In the genomic region with DNA sequence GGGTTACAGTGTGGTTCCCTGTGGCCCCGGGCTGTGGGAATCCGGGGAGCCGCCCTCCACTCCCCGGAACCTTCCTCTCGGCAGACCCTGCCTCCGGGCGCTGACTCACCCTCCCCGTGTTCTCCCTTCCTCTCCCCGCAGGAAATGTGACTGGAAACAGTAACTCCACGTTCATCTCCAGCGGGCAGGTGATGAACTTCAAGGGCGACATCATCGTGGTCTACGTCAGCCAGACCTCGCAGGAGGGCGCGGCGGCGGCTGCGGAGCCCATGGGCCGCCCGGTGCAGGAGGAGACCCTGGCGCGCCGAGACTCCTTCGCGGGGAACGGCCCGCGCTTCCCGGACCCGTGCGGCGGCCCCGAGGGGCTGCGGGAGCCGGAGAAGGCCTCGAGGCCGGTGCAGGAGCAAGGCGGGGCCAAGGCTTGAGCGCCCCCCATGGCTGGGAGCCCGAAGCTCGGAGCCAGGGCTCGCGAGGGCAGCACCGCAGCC, we compare ENCODE assay signal across 12 cellular contexts. TPM values are rescaled to one million over a fixed set of nuclear protein-coding genes. Genes with fewer than 3 reads are reported as not detected.
A peak's percentile ranks its signal among the peaks of the same experiment; 100 is the strongest.
DNase-seq lines count a peak whose midpoint lies in the region; ATAC-seq and TF ChIP-seq lines count a peak whose summit lies in the region.
"Had no signal": no experiment of that assay in that cellular context is flagged by ENCODE, and none has a peak within 500 bp of the region (broad histone marks: within the 10 kb centered on the region; RNA-seq: fewer than 3 reads in every experiment).

No MANE protein-coding gene starts in this region.

- H3K9me3 ChIP-seq in ES-I3 (ENCODE audit: control insufficient read depth, insufficient read depth, low read length) (no peaks in the 10 kb centered on the region), adipocyte (ENCODE audit: control insufficient read depth, low read length) (no peaks in the 10 kb centered on the region), gastroesophageal sphincter (no peaks in the 10 kb centered on the region)

- H3K4me3 ChIP-seq in adipocyte (ENCODE audit: low read length) = peak overlapping the region; percentile 58
- peak overlapping the region; percentile 6 to 40 for H3K4me3 ChIP-seq in gastroesophageal sphincter

- H3K27ac ChIP-seq in gastroesophageal sphincter = no peak overlapping the region

- H3K4me1 ChIP-seq in ES-I3 (ENCODE audit: insufficient read depth, low read length) = peaks cover 12% of the 10 kb centered on the region
- H3K4me1 ChIP-seq in adipocyte (ENCODE audit: control insufficient read depth, insufficient read depth, low read length) = no peaks in the 10 kb centered on the region
- H3K4me1 ChIP-seq in gastroesophageal sphincter = no peaks in the 10 kb centered on the region

- ATAC-seq in gastroesophageal sphincter = no peak
- no peak for ATAC-seq in HG03469 (IDR thresholded peaks at IDR 0.05; ENCODE audit: unreplicated experiment)
- ATAC-seq: stimulated activated effector memory CD8-positive, alpha-beta T cell treated with anti-CD3 and anti-CD28 coated beads, Interleukin-12 subunit alpha, Interleukin-12 subunit beta, amount 100 ng/mL, for 72 hours had no signal

- H3K27ac Mint-ChIP-seq in progenitor cell of endocrine pancreas (no peak overlapping the region), nephron progenitor cell (no peak overlapping the region)
- H3K27ac Mint-ChIP-seq: stimulated activated effector memory CD8-positive, alpha-beta T cell treated with anti-CD3 and anti-CD28 coated beads, Interleukin-12 subunit alpha, Interleukin-12 subunit beta, amount 100 ng/mL, for 72 hours had no signal

- peak overlapping the region; percentile 56 for H3K4me3 Mint-ChIP-seq in progenitor cell of endocrine pancreas (ENCODE audit: low read depth)
- no peak overlapping the region for H3K4me3 Mint-ChIP-seq in nephron progenitor cell
- H3K4me3 Mint-ChIP-seq: stimulated activated effector memory CD8-positive, alpha-beta T cell treated with anti-CD3 and anti-CD28 coated beads, Interleukin-12 subunit alpha, Interleukin-12 subunit beta, amount 100 ng/mL, for 72 hours had no signal

- H3K27me3 ChIP-seq in adipocyte (replicated peaks; ENCODE audit: control insufficient read depth, insufficient read depth, low read length) (no peaks in the 10 kb centered on the region), gastroesophageal sphincter (peaks cover 14% of the 10 kb centered on the region)

- no peaks in the 10 kb centered on the region for H3K4me1 Mint-ChIP-seq in progenitor cell of endocrine pancreas (ENCODE audit: low read depth)
- H3K4me1 Mint-ChIP-seq in nephron progenitor cell = peaks cover 21% of the 10 kb centered on the region

- no CpG with 5 or more reads among the region's 46 CpGs for WGBS in gastroesophageal sphincter (ENCODE audit: low coverage in 1 of 2), 2 donors

- TF ChIP-seq POLR2A in gastroesophageal sphincter (IDR thresholded peaks at IDR 0.05) = no peak

- peaks cover 30% of the 10 kb centered on the region for H3K27me3 Mint-ChIP-seq in progenitor cell of endocrine pancreas
- peaks cover 3% of the 10 kb centered on the region for H3K27me3 Mint-ChIP-seq in nephron progenitor cell (ENCODE audit: low read depth, poor library complexity)

- H3K36me3 Mint-ChIP-seq in progenitor cell of endocrine pancreas (ENCODE audit: insufficient read depth) = no peaks in the 10 kb centered on the region
- peaks cover 18% of the 10 kb centered on the region for H3K36me3 Mint-ChIP-seq in nephron progenitor cell (ENCODE audit: low read depth)

- H3K9ac ChIP-seq in ES-I3 (ENCODE audit: low read depth, low read length) (peak overlapping the region; percentile 76), adipocyte (ENCODE audit: low read length) (no peak overlapping the region)

- DNase-seq in adipocyte (ENCODE audit: low read depth) (no peak), progenitor cell of endocrine pancreas (ENCODE audit: low spot score, unreplicated experiment) (peak; percentile 30), NCI-H345 (lab: John Stamatoyannopoulos, UW) (no peak), anterior cingulate cortex (lab: John Stamatoyannopoulos, UW) (no peak), nephron progenitor cell (no peak)
- DNase-seq: midbrain, NCI-H510A treated with DMSO at 0.1 percent for 48 hours, SW 1271 had no signal

- no peaks in the 10 kb centered on the region for H3K9me3 Mint-ChIP-seq in progenitor cell of endocrine pancreas (ENCODE audit: low read depth)
- no peaks in the 10 kb centered on the region for H3K9me3 Mint-ChIP-seq in nephron progenitor cell
- H3K9me3 Mint-ChIP-seq: stimulated activated effector memory CD8-positive, alpha-beta T cell treated with anti-CD3 and anti-CD28 coated beads, Interleukin-12 subunit alpha, Interleukin-12 subunit beta, amount 100 ng/mL, for 72 hours had no signal

- no peak for TF ChIP-seq CTCF in gastroesophageal sphincter (IDR thresholded peaks at IDR 0.05)
- peak; percentile 23 for TF ChIP-seq CTCF in progenitor cell of endocrine pancreas (IDR thresholded peaks at IDR 0.05; ENCODE audit: unreplicated experiment)
- no peak for TF ChIP-seq CTCF in nephron progenitor cell (IDR thresholded peaks at IDR 0.05)

- H3K36me3 ChIP-seq in ES-I3 (ENCODE audit: insufficient read depth, low read length) (no peaks in the 10 kb centered on the region), adipocyte (ENCODE audit: control insufficient read depth, insufficient read depth, low read length, severe bottlenecking) (no peaks in the 10 kb centered on the region), gastroesophageal sphincter (no peaks in the 10 kb centered on the region)

- no peak for TF ChIP-seq EP300 in gastroesophageal sphincter (IDR thresholded peaks at IDR 0.05)

RNA-seq across cellular contexts. Expression of a gene that starts 59.5 kb away (rescaled TPM):
- total RNA-seq in gastroesophageal sphincter (1 to 10 TPM in 3 of 4 donors, under 1 TPM in 1; 0.31 to 7.5 (median 1.4) TPM), progenitor cell of endocrine pancreas (0.43 and 0.64 TPM in 2 replicates)
